8 cellular contexts compared by ENCODE assay signal in the genomic region with DNA sequence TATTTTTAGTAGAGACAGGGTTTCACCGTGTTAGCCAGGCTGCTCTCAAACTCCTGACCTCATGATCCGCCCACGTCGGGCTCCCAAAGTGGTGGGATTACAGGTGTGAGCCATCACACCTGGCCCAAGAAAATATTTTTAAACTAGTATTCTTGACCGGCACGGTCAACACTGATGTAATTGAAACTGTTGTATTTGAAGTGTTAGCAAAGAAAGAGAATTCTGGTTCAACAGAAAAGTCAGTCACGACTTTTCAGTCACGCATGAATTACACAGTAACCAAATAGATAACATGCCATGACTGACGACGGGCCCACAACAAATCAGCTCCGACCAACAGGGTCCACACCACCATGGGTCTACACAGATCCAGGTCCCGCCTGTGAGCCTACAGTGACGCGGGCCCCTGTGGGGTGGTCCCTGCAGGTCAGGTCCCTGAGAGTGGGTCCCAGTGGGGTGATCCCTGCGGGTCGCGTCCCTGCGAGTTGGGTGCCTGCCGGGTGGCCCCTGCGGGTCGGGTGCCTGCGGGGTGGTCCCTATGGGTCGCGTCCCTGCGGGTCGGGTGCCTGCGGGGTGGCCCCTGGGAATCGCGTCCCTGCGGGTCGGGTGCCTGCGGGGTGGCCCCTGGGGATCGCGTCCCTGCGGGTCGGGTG. TPM values are rescaled to one million over a fixed set of nuclear protein-coding genes. Genes with fewer than 3 reads are reported as not detected.
A peak's percentile ranks its signal among the peaks of the same experiment; 100 is the strongest.
DNase-seq lines count a peak whose midpoint lies in the region; ATAC-seq and TF ChIP-seq lines count a peak whose summit lies in the region.

No MANE protein-coding gene starts in this region.

- no peaks in the 10 kb centered on the region for H3K9me3 ChIP-seq in cardiac muscle cell (ENCODE audit: low read depth)
- no peaks in the 10 kb centered on the region for H3K9me3 ChIP-seq in T-helper 17 cell (ENCODE audit: control insufficient read depth, low read length, poor library complexity, severe bottlenecking)
- H3K9me3 ChIP-seq in muscle layer of colon (ENCODE audit: low read length): no peaks in the 10 kb centered on the region

- H3K27me3 ChIP-seq in cardiac muscle cell (no peaks in the 10 kb centered on the region), muscle layer of colon (ENCODE audit: control insufficient read depth in 1 of 2, insufficient read depth in 2 of 2, low read length in 2 of 2) (no peaks in the 10 kb centered on the region)

- CTCF ChIA-PET in HEK293T (lab: Yijun Ruan, JAX): no interaction called here

- H3K9ac ChIP-seq in muscle layer of colon (ENCODE audit: low read length): peak overlapping the region; percentile 82

- H3K27ac Mint-ChIP-seq in T-helper 17 cell: peak overlapping the region; percentile 63

- peaks cover 21% of the 10 kb centered on the region for H3K4me1 Mint-ChIP-seq in T-helper 17 cell

- H3K36me3 ChIP-seq in cardiac muscle cell: no peaks in the 10 kb centered on the region
- H3K36me3 ChIP-seq in muscle layer of colon (ENCODE audit: insufficient read depth, low read length): no peaks in the 10 kb centered on the region

- H3K4me3 ChIP-seq in cardiac muscle cell: peak overlapping the region; percentile 94
- peak overlapping the region; percentile 58 to 72 for H3K4me3 ChIP-seq in muscle layer of colon (ENCODE audit: low read depth in 1 of 2, low read length in 2 of 2)

- H3K4me3 Mint-ChIP-seq in T-helper 17 cell: peak overlapping the region; percentile 83

- POLR2A ChIA-PET in HEK293T (lab: Yijun Ruan, JAX): interaction anchor here (0.9 to 1.0 kb wide), 2 partner anchors 32 to 87 kb away, joined by 3 to 5 read pairs; partner anchors contain the start of gene RTEL1

- DNase-seq in cardiac muscle cell (ENCODE audit: low read depth in 1 of 2, low spot score in 1 of 2) (peak; percentile 11 to 32), cardiac septum (ENCODE audit: low spot score) (no peak), T-helper 17 cell (no peak), NCI-H128 (lab: John Stamatoyannopoulos, UW; ENCODE audit: unreplicated experiment) (no peak), NCI-H146 treated with DMSO at 0.1 percent for 48 hours (lab: John Stamatoyannopoulos, UW; ENCODE audit: unreplicated experiment) (no peak), HEK293T (ENCODE audit: extremely low spot score) (no peak)
- peak; percentile 19 for DNase-seq in effector CD8-positive, alpha-beta T cell (lab: John Stamatoyannopoulos, UW)

- ATAC-seq in T-helper 17 cell: no peak

- intact Hi-C loops in cardiac septum (cut with DNase I): loop anchor here (1.0 to 5.0 kb wide), 2 partner anchors 32 to 116 kb away; partner anchors contain the start of gene RTEL1

- no peak for TF ChIP-seq CTCF in cardiac muscle cell (IDR thresholded peaks at IDR 0.05; ENCODE audit: low read depth, low read length)

- no peaks in the 10 kb centered on the region for H3K27me3 Mint-ChIP-seq in T-helper 17 cell

- H3K27ac ChIP-seq in cardiac muscle cell: peak overlapping the region; percentile 86
- H3K27ac ChIP-seq in muscle layer of colon (ENCODE audit: low read depth, low read length): peak overlapping the region; percentile 78

- H3K4me1 ChIP-seq in cardiac muscle cell (ENCODE audit: low read depth) (peaks cover 5% of the 10 kb centered on the region), muscle layer of colon (ENCODE audit: insufficient read depth, low read length) (peaks cover 10% of the 10 kb centered on the region)

- peaks cover 6% of the 10 kb centered on the region for H3K36me3 Mint-ChIP-seq in T-helper 17 cell (ENCODE audit: low read depth)

TF ChIP-seq in HEK293T, 16 proteins besides CTCF, POLR2A, EP300 and RAD21:
- TF ChIP-seq, protein P1, sequence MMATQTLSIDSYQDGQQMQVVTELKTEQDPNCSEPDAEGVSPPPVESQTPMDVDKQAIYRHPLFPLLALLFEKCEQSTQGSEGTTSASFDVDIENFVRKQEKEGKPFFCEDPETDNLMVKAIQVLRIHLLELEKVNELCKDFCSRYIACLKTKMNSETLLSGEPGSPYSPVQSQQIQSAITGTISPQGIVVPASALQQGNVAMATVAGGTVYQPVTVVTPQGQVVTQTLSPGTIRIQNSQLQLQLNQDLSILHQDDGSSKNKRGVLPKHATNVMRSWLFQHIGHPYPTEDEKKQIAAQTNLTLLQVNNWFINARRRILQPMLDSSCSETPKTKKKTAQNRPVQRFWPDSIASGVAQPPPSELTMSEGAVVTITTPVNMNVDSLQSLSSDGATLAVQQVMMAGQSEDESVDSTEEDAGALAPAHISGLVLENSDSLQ (IDR thresholded peaks at IDR 0.05): no peak
- TF ChIP-seq FOXM1 (IDR thresholded peaks at IDR 0.05; ENCODE audit: borderline replicate concordance): no peak
- TF ChIP-seq BHLHE40 (IDR thresholded peaks at IDR 0.05; ENCODE audit: borderline replicate concordance): no peak
- TF ChIP-seq TARDBP (IDR thresholded peaks at IDR 0.05): no peak
- no peak for TF ChIP-seq ELF4 (IDR thresholded peaks at IDR 0.05)
- no peak for TF ChIP-seq LEF1 (IDR thresholded peaks at IDR 0.05; ENCODE audit: borderline replicate concordance)
- no peak for TF ChIP-seq SP1 (IDR thresholded peaks at IDR 0.05)
- TF ChIP-seq FOXA1 (IDR thresholded peaks at IDR 0.05): no peak
- TF ChIP-seq SUZ12 (IDR thresholded peaks at IDR 0.05): no peak
- TF ChIP-seq NFRKB (IDR thresholded peaks at IDR 0.05): no peak

RNA-seq across cellular contexts. Expression of gene GMEB2, which starts 1.0 kb away (rescaled TPM):
- total RNA-seq in cardiac muscle cell (10.9 and 15.4 TPM in 2 replicates), cardiac septum (6.8 TPM), T-helper 17 cell (10 to 100 TPM; 17.3 to 21.0 TPM)
- 10.8 and 11.4 TPM in 2 replicates for polyA plus RNA-seq in cardiac muscle cell

RNA-seq across cellular contexts. Expression of gene STMN3, which starts 27.3 kb away (rescaled TPM):
- total RNA-seq in cardiac muscle cell (6.6 and 18.4 TPM in 2 replicates), cardiac septum (8.8 TPM), T-helper 17 cell (10 to 100 TPM; 51.0 to 67.4 TPM)
- 5.7 and 9.9 TPM in 2 replicates for polyA plus RNA-seq in cardiac muscle cell

RNA-seq across cellular contexts. Expression of gene RTEL1, which starts 32.2 kb away (rescaled TPM):
- total RNA-seq in cardiac muscle cell (14.9 TPM in 2 replicates), cardiac septum (10.5 TPM), T-helper 17 cell (10 to 100 TPM; 30.7 to 35.0 TPM)
- 14.8 and 15.8 TPM in 2 replicates for polyA plus RNA-seq in cardiac muscle cell

RNA-seq across cellular contexts. Expression of gene HELZ2, which starts 51.9 kb away (rescaled TPM):
- total RNA-seq in cardiac muscle cell: 8.7 and 14.3 TPM in 2 replicates
- 1.4 and 1.7 TPM in 2 replicates for polyA plus RNA-seq in cardiac muscle cell
- 12.1 TPM for total RNA-seq in cardiac septum
- total RNA-seq in T-helper 17 cell: 10 to 100 TPM; 48.0 to 54.8 TPM

Comparison
In these comparisons a context has a peak if more than half of its experiments do, and no peak if none do; other contexts are left out.
1. DNase-seq: peak in cardiac muscle cell (2 of 2) and effector CD8-positive, alpha-beta T cell (single experiment); none in cardiac septum (single experiment), T-helper 17 cell (0 of 3), NCI-H128 (single experiment), NCI-H146 treated with DMSO at 0.1 percent for 48 hours (single experiment) and HEK293T (single experiment).